ENCODE assay signal across 7 cellular contexts in the genomic region with DNA sequence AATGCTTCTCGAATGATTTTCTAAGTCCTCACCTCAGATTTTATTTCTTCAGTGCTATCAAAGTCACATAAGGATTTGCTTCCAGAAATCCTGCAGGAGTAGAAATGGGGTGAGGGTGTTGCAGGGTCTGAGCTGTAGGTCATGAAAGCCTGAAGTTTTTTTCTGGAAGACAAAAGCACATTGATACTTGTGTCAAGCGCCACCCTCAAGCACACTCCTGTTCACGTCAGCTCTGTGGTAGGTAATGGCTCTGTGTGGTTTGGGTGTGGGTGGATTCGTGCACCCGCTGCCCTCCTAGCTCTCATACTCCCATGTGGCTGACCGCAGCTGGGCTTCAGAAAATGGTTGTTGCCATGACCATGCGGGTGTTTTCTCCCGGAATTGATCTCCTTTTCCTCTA. TPM values are rescaled to one million over a fixed set of nuclear protein-coding genes. Genes with fewer than 3 reads are reported as not detected.
A peak's percentile ranks its signal among the peaks of the same experiment; 100 is the strongest.
DNase-seq lines count a peak whose midpoint lies in the region; ATAC-seq and TF ChIP-seq lines count a peak whose summit lies in the region.

No MANE protein-coding gene starts in this region.

- peaks cover 29% of the 10 kb centered on the region for H3K4me1 Mint-ChIP-seq in type B pancreatic cell (ENCODE audit: unreplicated experiment)
- no peaks in the 10 kb centered on the region for H3K4me1 Mint-ChIP-seq in activated T-cell treated with anti-CD3 and anti-CD28 coated beads, Interleukin-2, amount 50 U/mL, for 4 hours (ENCODE audit: low read depth)

- TF ChIP-seq POLR2A in breast epithelium (IDR thresholded peaks at IDR 0.05) (no peak), lower leg skin (IDR thresholded peaks at IDR 0.05) (no peak)

- WGBS in lower leg skin, 2 donors, result 19 to 31% methylated on average over 8 of the region's 8 CpGs

- H3K36me3 ChIP-seq in breast epithelium, result no peaks in the 10 kb centered on the region

- ATAC-seq in activated T-cell treated with anti-CD3 and anti-CD28 coated beads, Interleukin-2, amount 50 U/mL, for 4 hours, result no peak
- no peak for ATAC-seq in activated CD4-positive, CD25-positive, alpha-beta regulatory T cell treated with anti-CD3 and anti-CD28 coated beads, Interleukin-2, amount 50 U/mL, for 24 hours

- H3K4me1 ChIP-seq in breast epithelium, result no peaks in the 10 kb centered on the region

- peak overlapping the region; percentile 93 for H3K27ac Mint-ChIP-seq in type B pancreatic cell

- H3K4me3 Mint-ChIP-seq in type B pancreatic cell, result peak overlapping the region; percentile 80
- H3K4me3 Mint-ChIP-seq in activated T-cell treated with anti-CD3 and anti-CD28 coated beads, Interleukin-2, amount 50 U/mL, for 4 hours, result no peak overlapping the region

- H3K36me3 Mint-ChIP-seq in type B pancreatic cell, result no peaks in the 10 kb centered on the region
- no peaks in the 10 kb centered on the region for H3K36me3 Mint-ChIP-seq in activated T-cell treated with anti-CD3 and anti-CD28 coated beads, Interleukin-2, amount 50 U/mL, for 4 hours (ENCODE audit: insufficient read depth)

- no peaks in the 10 kb centered on the region for H3K27me3 Mint-ChIP-seq in type B pancreatic cell
- H3K27me3 Mint-ChIP-seq in activated T-cell treated with anti-CD3 and anti-CD28 coated beads, Interleukin-2, amount 50 U/mL, for 4 hours (ENCODE audit: low read depth), result no peaks in the 10 kb centered on the region

- intact Hi-C loops in breast epithelium (cut with DNase I; ENCODE audit: low total_unique reads) (loop anchor here (10.0 kb wide), 1 partner anchor 588 kb away; no protein-coding TSS in a partner anchor), lower leg skin (cut with DNase I; ENCODE audit: low total_unique reads) (no loop called here)

- H3K9me3 ChIP-seq in breast epithelium, result no peaks in the 10 kb centered on the region

- H3K27me3 ChIP-seq in breast epithelium, result no peaks in the 10 kb centered on the region

- DNase-seq in NCI-H1092 (lab: John Stamatoyannopoulos, UW) (peak; percentile 22), breast epithelium (ENCODE audit: low spot score in 2 of 2) (peak in 1 of 2 donors; percentile 77), lower leg skin (ENCODE audit: low spot score in 2 of 2) (peak; percentile 56 to 88), type B pancreatic cell (ENCODE audit: extremely low spot score, unreplicated experiment) (no peak)
- DNase-seq in activated T-cell treated with anti-CD3 and anti-CD28 coated beads, Interleukin-2, amount 50 U/mL, for 4 hours, result no peak
- DNase-seq in activated T-cell treated with anti-CD3 and anti-CD28 coated beads, Interleukin-2, amount 50 U/mL, for 48 hours, result no peak

- no peaks in the 10 kb centered on the region for H3K9me3 Mint-ChIP-seq in type B pancreatic cell
- no peaks in the 10 kb centered on the region for H3K9me3 Mint-ChIP-seq in activated T-cell treated with anti-CD3 and anti-CD28 coated beads, Interleukin-2, amount 50 U/mL, for 4 hours

- H3K4me3 ChIP-seq in breast epithelium, result peak overlapping the region; percentile 27 to 51 (median 41)
- H3K4me3 ChIP-seq in lower leg skin (ENCODE audit: low read depth, poor library complexity, severe bottlenecking), result no peak overlapping the region

- H3K27ac ChIP-seq in breast epithelium, result peak overlapping the region; percentile 89 to 93

- TF ChIP-seq CTCF in breast epithelium (IDR thresholded peaks at IDR 0.05), result no peak
- no peak for TF ChIP-seq CTCF in lower leg skin (IDR thresholded peaks at IDR 0.05)
- TF ChIP-seq CTCF in type B pancreatic cell (conservative IDR thresholded peaks at IDR 0.05), result no peak

RNA-seq across cellular contexts. Expression of a gene that starts 39.9 kb away (rescaled TPM):
- total RNA-seq in breast epithelium, result 1 to 10 TPM; 2.3 to 4.1 (median 2.9) TPM
- 1 to 10 TPM; 2.8 to 5.5 (median 3.5) TPM for total RNA-seq in lower leg skin
- total RNA-seq in type B pancreatic cell (ENCODE audit: low replicate concordance), result 0.92 TPM in 1 of 2 replicates, not detected in the other
- not detected for total RNA-seq in activated T-cell treated with anti-CD3 and anti-CD28 coated beads, Interleukin-2, amount 50 U/mL, for 4 hours

RNA-seq across cellular contexts. Expression of a gene that starts 59.8 kb away (rescaled TPM):
- total RNA-seq in breast epithelium, result 10 to 100 TPM; 11.5 to 25.9 (median 18.1) TPM
- 100 to 1,000 TPM; 100 to 129 (median 122) TPM for total RNA-seq in lower leg skin
- total RNA-seq in type B pancreatic cell (ENCODE audit: low replicate concordance), result 21.8 and 27.9 TPM in 2 replicates
- total RNA-seq in activated T-cell treated with anti-CD3 and anti-CD28 coated beads, Interleukin-2, amount 50 U/mL, for 4 hours, result 1 to 10 TPM in 2 of 3 donors, under 1 TPM in 1; 0.91 to 1.4 (median 1.3) TPM

Comparison
In these comparisons a context has a peak if more than half of its experiments do, and no peak if none do; other contexts are left out.
1. DNase-seq: peak in NCI-H1092 (single experiment) and lower leg skin (2 of 2); none in type B pancreatic cell (single experiment), activated T-cell treated with anti-CD3 and anti-CD28 coated beads, Interleukin-2, amount 50 U/mL, for 4 hours (single experiment) and activated T-cell treated with anti-CD3 and anti-CD28 coated beads, Interleukin-2, amount 50 U/mL, for 48 hours (0 of 2).